Comparison of ENCODE assay signal across 1 cellular context in genomic region chrX:101462892-101463291, GRCh38.
TF ChIP-seq lines count a peak whose summit lies in the region.

No MANE protein-coding gene starts in this region.

TF ChIP-seq in H1, 55 proteins besides CTCF, POLR2A, EP300 and RAD21 (continued from another document):
- no peak for TF ChIP-seq RNF2 (IDR thresholded peaks at IDR 0.05; ENCODE audit: borderline replicate concordance, low read depth, low read length, missing control alignments, poor library complexity, severe bottlenecking)
- no peak for TF ChIP-seq TEAD4 (IDR thresholded peaks at IDR 0.05; ENCODE audit: low read depth, low read length)
- no peak for TF ChIP-seq ASH2L (IDR thresholded peaks at IDR 0.05; ENCODE audit: low read length)
- TF ChIP-seq RBBP5 (IDR thresholded peaks at IDR 0.05; ENCODE audit: borderline replicate concordance, low read depth, low read length) = no peak
- TF ChIP-seq CBX5 (IDR thresholded peaks at IDR 0.05; ENCODE audit: low read depth, low read length) = no peak
- TF ChIP-seq CEBPB (IDR thresholded peaks at IDR 0.05; ENCODE audit: low read depth, low read length) = no peak
- TF ChIP-seq SRF (IDR thresholded peaks at IDR 0.05; ENCODE audit: low read depth, low read length) = no peak
